Comparison of ENCODE assay signal across 23 cellular contexts in genomic region chr3:146020969-146021368, GRCh38.
DNase-seq lines count a peak whose midpoint lies in the region; ATAC-seq and TF ChIP-seq lines count a peak whose summit lies in the region.
"Had no signal": no experiment of that assay in that cellular context is flagged by ENCODE, and none has a peak within 500 bp of the region (broad histone marks: within the 10 kb centered on the region; RNA-seq: fewer than 3 reads in every experiment).

No MANE protein-coding gene starts in this region.

- no peaks in the 10 kb centered on the region for H3K4me1 Mint-ChIP-seq in activated T-helper 17 cell treated with anti-CD3 and anti-CD28 coated beads, Interleukin-2, amount 50 U/mL, for 72 hours
- H3K4me1 Mint-ChIP-seq: activated B cell treated with CpG ODN at 0.5 μM for 24 hours; activated naive CD4-positive, alpha-beta T cell treated with anti-CD3 and anti-CD28 coated beads, Interleukin-2, amount 10 ng/mL, durations not matched to agents 7 days and 5 days had no signal

- no peaks in the 10 kb centered on the region for H3K79me2 ChIP-seq in OCI-LY3 (ENCODE audit: low read length)

- H3K4me3 Mint-ChIP-seq in activated T-helper 17 cell treated with anti-CD3 and anti-CD28 coated beads, Interleukin-2, amount 50 U/mL, for 72 hours, result no peak overlapping the region
- H3K4me3 Mint-ChIP-seq: activated B cell treated with CpG ODN at 0.5 μM for 24 hours; activated CD8-positive, alpha-beta T cell treated with anti-CD3 and anti-CD28 coated beads for 36 hours; activated naive CD4-positive, alpha-beta T cell treated with anti-CD3 and anti-CD28 coated beads, Interleukin-2, amount 10 ng/mL, durations not matched to agents 7 days and 5 days; activated T-cell treated with anti-CD3 and anti-CD28 coated beads, Interleukin-2, amount 50 U/mL, for 24 hours had no signal

- H3K4me1 ChIP-seq in OCI-LY3 (ENCODE audit: low read length) (no peaks in the 10 kb centered on the region), HAP-1 (no peaks in the 10 kb centered on the region)
- H3K4me1 ChIP-seq: BE2C, left lung, SJCRH30, upper lobe of right lung had no signal

- H3K27me3 Mint-ChIP-seq in activated T-helper 17 cell treated with anti-CD3 and anti-CD28 coated beads, Interleukin-2, amount 50 U/mL, for 72 hours, result no peaks in the 10 kb centered on the region
- H3K27me3 Mint-ChIP-seq: activated B cell treated with CpG ODN at 0.5 μM for 24 hours; activated CD8-positive, alpha-beta T cell treated with anti-CD3 and anti-CD28 coated beads for 36 hours; activated naive CD4-positive, alpha-beta T cell treated with anti-CD3 and anti-CD28 coated beads, Interleukin-2, amount 10 ng/mL, durations not matched to agents 7 days and 5 days; activated T-cell treated with anti-CD3 and anti-CD28 coated beads, Interleukin-2, amount 50 U/mL, for 24 hours had no signal

- no peak overlapping the region for H3K4me2 ChIP-seq in OCI-LY3 (ENCODE audit: low read length)

- H3K36me3 ChIP-seq in OCI-LY3 (replicated peaks; ENCODE audit: low read depth, low read length) (no peaks in the 10 kb centered on the region), HAP-1 (replicated peaks) (no peaks in the 10 kb centered on the region)
- H3K36me3 ChIP-seq: BE2C, left lung, SJCRH30, upper lobe of right lung had no signal

- TF ChIP-seq CTCF in OCI-LY3 (IDR thresholded peaks at IDR 0.05; ENCODE audit: low read depth, low read length), result peak; percentile 25
- peak; percentile 14 for TF ChIP-seq CTCF in epithelial cell of proximal tubule (conservative IDR thresholded peaks at IDR 0.05; ENCODE audit: low read depth, low read length)

- H3K9me3 Mint-ChIP-seq in activated T-helper 17 cell treated with anti-CD3 and anti-CD28 coated beads, Interleukin-2, amount 50 U/mL, for 72 hours, result peaks cover 6% of the 10 kb centered on the region
- H3K9me3 Mint-ChIP-seq: activated CD8-positive, alpha-beta T cell treated with anti-CD3 and anti-CD28 coated beads for 36 hours had no signal

- H3K36me3 Mint-ChIP-seq in activated T-helper 17 cell treated with anti-CD3 and anti-CD28 coated beads, Interleukin-2, amount 50 U/mL, for 72 hours (ENCODE audit: low read depth), result no peaks in the 10 kb centered on the region
- H3K36me3 Mint-ChIP-seq: activated naive CD4-positive, alpha-beta T cell treated with anti-CD3 and anti-CD28 coated beads, Interleukin-2, amount 10 ng/mL, durations not matched to agents 7 days and 5 days had no signal

- H3K27me3 ChIP-seq in OCI-LY3 (ENCODE audit: low read depth, low read length) (no peaks in the 10 kb centered on the region), HAP-1 (ENCODE audit: low read depth) (no peaks in the 10 kb centered on the region)
- H3K27me3 ChIP-seq: BE2C, left lung, SJCRH30, upper lobe of right lung had no signal

- no peak overlapping the region for H3K27ac ChIP-seq in OCI-LY3 (ENCODE audit: low read length)
- H3K27ac ChIP-seq: 22Rv1, left lung, SJCRH30, upper lobe of right lung had no signal

- H3K4me3 ChIP-seq in OCI-LY3 (ENCODE audit: low read length), result no peak overlapping the region
- H3K4me3 ChIP-seq in epithelial cell of proximal tubule (ENCODE audit: low read depth, low read length), result no peak overlapping the region
- H3K4me3 ChIP-seq in HAP-1, result no peak overlapping the region
- H3K4me3 ChIP-seq: left lung, SJCRH30, upper lobe of right lung had no signal

- ATAC-seq in activated T-helper 17 cell treated with anti-CD3 and anti-CD28 coated beads, Interleukin-2, amount 50 U/mL, for 72 hours (replicated peaks), result no peak
- ATAC-seq: activated CD8-positive, alpha-beta T cell treated with anti-CD3 and anti-CD28 coated beads for 36 hours; left lung; upper lobe of right lung had no signal

- H3K9me3 ChIP-seq in OCI-LY3 (ENCODE audit: insufficient read depth, low read length), result no peaks in the 10 kb centered on the region
- no peaks in the 10 kb centered on the region for H3K9me3 ChIP-seq in HAP-1
- H3K9me3 ChIP-seq: BE2C, left lung, SJCRH30, upper lobe of right lung had no signal

- no peak overlapping the region for H3K27ac Mint-ChIP-seq in activated T-helper 17 cell treated with anti-CD3 and anti-CD28 coated beads, Interleukin-2, amount 50 U/mL, for 72 hours
- H3K27ac Mint-ChIP-seq: activated B cell treated with CpG ODN at 0.5 μM for 24 hours; activated CD8-positive, alpha-beta T cell treated with anti-CD3 and anti-CD28 coated beads for 36 hours; activated naive CD4-positive, alpha-beta T cell treated with anti-CD3 and anti-CD28 coated beads, Interleukin-2, amount 10 ng/mL, durations not matched to agents 7 days and 5 days; activated T-cell treated with anti-CD3 and anti-CD28 coated beads, Interleukin-2, amount 50 U/mL, for 24 hours had no signal

- in situ Hi-C loops in HAP-1 (cut with MboI; ENCODE audit: low sequenced_read_pairs), result no loop called here

- H3K9ac ChIP-seq in OCI-LY3 (ENCODE audit: low read length), result no peak overlapping the region

- H2AFZ ChIP-seq in OCI-LY3 (ENCODE audit: low read depth, low read length), result no peak overlapping the region

- DNase-seq in DMS 273 (lab: John Stamatoyannopoulos, UW; ENCODE audit: unreplicated experiment), result peak; percentile 25
- DNase-seq in DMS 273 treated with DMSO at 0.1 percent for 48 hours (lab: John Stamatoyannopoulos, UW), result no peak
- DNase-seq in HCEC 1CT, result peak; percentile 4
- no peak for DNase-seq in epithelial cell of proximal tubule (ENCODE audit: low read depth)
- no peak for DNase-seq in NCI-H2107 treated with DMSO at 0.1 percent for 48 hours (lab: John Stamatoyannopoulos, UW; ENCODE audit: unreplicated experiment)
- DNase-seq in HAP-1 (ENCODE audit: low spot score in 2 of 2), result no peak
- DNase-seq: activated B cell treated with CpG ODN at 0.5 μM for 24 hours; activated CD8-positive, alpha-beta T cell treated with anti-CD3 and anti-CD28 coated beads for 36 hours; activated naive CD4-positive, alpha-beta T cell treated with anti-CD3 and anti-CD28 coated beads, Interleukin-2, amount 10 ng/mL, durations not matched to agents 7 days and 5 days; activated T-cell treated with anti-CD3 and anti-CD28 coated beads, Interleukin-2, amount 50 U/mL, for 24 hours; aorta; BE2C; cerebellar nuclear complex; effector CD8-positive, alpha-beta T cell; GDM1; left lung; NCI-H2227 treated with DMSO at 0.1 percent for 48 hours; stimulated activated CD4-positive, alpha-beta T cell treated with anti-CD3 and anti-CD28 coated beads, Interleukin-4, amount 100 ng/mL, for 24 hours; upper lobe of right lung had no signal

- H4K20me1 ChIP-seq in OCI-LY3 (ENCODE audit: insufficient read depth, low read length), result no peaks in the 10 kb centered on the region

Comparison
In these comparisons a context has a peak if more than half of its experiments do, and no peak if none do; other contexts are left out.
1. DNase-seq: peak in DMS 273 (single experiment) and HCEC 1CT (single experiment); none in DMS 273 treated with DMSO at 0.1 percent for 48 hours (single experiment), epithelial cell of proximal tubule (single experiment), NCI-H2107 treated with DMSO at 0.1 percent for 48 hours (single experiment) and HAP-1 (0 of 2).